Comparison of ENCODE assay signal across 14 cellular contexts in the genomic region with DNA sequence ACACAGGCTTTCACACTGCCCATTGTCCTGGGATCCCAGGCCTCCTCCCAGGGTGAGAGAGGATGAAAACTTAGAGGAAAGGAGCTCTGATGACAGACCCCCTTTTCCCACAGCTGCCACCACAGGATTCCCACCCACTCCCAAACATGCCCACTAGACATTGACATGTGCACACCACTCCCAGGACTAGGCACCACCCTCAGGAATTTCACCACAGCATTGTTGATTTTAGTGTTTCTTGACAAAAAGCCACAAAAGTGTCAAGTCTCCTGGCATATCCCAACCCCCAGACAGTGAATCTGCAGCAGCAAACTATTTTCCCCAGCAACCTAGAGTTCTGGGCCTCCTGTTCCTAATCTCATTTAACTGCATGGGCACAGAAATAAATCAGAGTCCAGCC. TPM values are rescaled to one million over a fixed set of nuclear protein-coding genes. Genes with fewer than 3 reads are reported as not detected.
DNase-seq lines count a peak whose midpoint lies in the region; FAIRE-seq and TF ChIP-seq lines count a peak whose summit lies in the region.
"Had no signal": no experiment of that assay in that cellular context is flagged by ENCODE, and none has a peak within 500 bp of the region (broad histone marks: within the 10 kb centered on the region; RNA-seq: fewer than 3 reads in every experiment).

No MANE protein-coding gene starts in this region.

- no peak for TF ChIP-seq POLR2A in GM12892 (IDR thresholded peaks at IDR 0.05; ENCODE audit: low read depth, low read length)

- no peak overlapping the region for H3K4me3 Mint-ChIP-seq in chondrocyte (ENCODE audit: unreplicated experiment)

- no peak for TF ChIP-seq CTCF in chondrocyte (IDR thresholded peaks at IDR 0.05)

- DNase-seq in A172 (ENCODE audit: low spot score), result peak; percentile 31
- DNase-seq in H4 (ENCODE audit: low spot score), result peak; percentile 7
- no peak for DNase-seq in chondrocyte (ENCODE audit: low spot score)
- peak; percentile 80 for DNase-seq in myocyte (ENCODE audit: low read depth)
- DNase-seq in GM12892 (ENCODE audit: insufficient read length), result no peak
- DNase-seq in SKM-1 treated with dmso at 0.1 percent for 144 hours (lab: John Stamatoyannopoulos, UW; ENCODE audit: unreplicated experiment), result no peak
- no peak for DNase-seq in UCSD-AML1 (lab: John Stamatoyannopoulos, UW; ENCODE audit: unreplicated experiment)
- DNase-seq in HEK293T (ENCODE audit: extremely low spot score), result no peak
- DNase-seq: activated CD8-positive, alpha-beta memory T cell treated with anti-CD3 and anti-CD28 coated beads, Interleukin-2, amount 50 U/mL, for 4 hours; activated naive CD4-positive, alpha-beta T cell treated with anti-CD3 and anti-CD28 coated beads, Interleukin-2, amount 50 U/mL, for 16 hours; Kasumi-1; NCI-H187; NCI-H524 treated with DMSO at 0.1 percent for 48 hours; stomach had no signal

- no peak for FAIRE-seq in GM12892 (lab: Jason Lieb, UNC)

- H3K9me3 Mint-ChIP-seq in chondrocyte (ENCODE audit: low read depth), result no peaks in the 10 kb centered on the region

- CTCF ChIA-PET in HEK293T (lab: Yijun Ruan, JAX), result no interaction called here

- H3K27me3 Mint-ChIP-seq in chondrocyte (ENCODE audit: low read depth), result no peaks in the 10 kb centered on the region

- H3K27ac Mint-ChIP-seq in chondrocyte (ENCODE audit: unreplicated experiment), result peak overlapping the region; percentile 81

- POLR2A ChIA-PET in HEK293T (lab: Yijun Ruan, JAX), result interaction anchor here (1.1 to 2.9 kb wide), 2 partner anchors 10 to 61 kb away, joined by 3 to 9 read pairs; a partner anchor contains a TSS

- no peaks in the 10 kb centered on the region for H3K36me3 Mint-ChIP-seq in chondrocyte (ENCODE audit: low read depth)

- H3K4me1 Mint-ChIP-seq in chondrocyte (ENCODE audit: low read depth), result peaks cover 24% of the 10 kb centered on the region

TF ChIP-seq in HEK293T, 16 proteins besides CTCF, POLR2A, EP300 and RAD21:
- TF ChIP-seq LEF1 (IDR thresholded peaks at IDR 0.05; ENCODE audit: borderline replicate concordance), result no peak
- TF ChIP-seq ZNF384 (IDR thresholded peaks at IDR 0.05), result no peak
- no peak for TF ChIP-seq TARDBP (IDR thresholded peaks at IDR 0.05)
- no peak for TF ChIP-seq SUZ12 (IDR thresholded peaks at IDR 0.05)
- TF ChIP-seq, protein P1, sequence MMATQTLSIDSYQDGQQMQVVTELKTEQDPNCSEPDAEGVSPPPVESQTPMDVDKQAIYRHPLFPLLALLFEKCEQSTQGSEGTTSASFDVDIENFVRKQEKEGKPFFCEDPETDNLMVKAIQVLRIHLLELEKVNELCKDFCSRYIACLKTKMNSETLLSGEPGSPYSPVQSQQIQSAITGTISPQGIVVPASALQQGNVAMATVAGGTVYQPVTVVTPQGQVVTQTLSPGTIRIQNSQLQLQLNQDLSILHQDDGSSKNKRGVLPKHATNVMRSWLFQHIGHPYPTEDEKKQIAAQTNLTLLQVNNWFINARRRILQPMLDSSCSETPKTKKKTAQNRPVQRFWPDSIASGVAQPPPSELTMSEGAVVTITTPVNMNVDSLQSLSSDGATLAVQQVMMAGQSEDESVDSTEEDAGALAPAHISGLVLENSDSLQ (IDR thresholded peaks at IDR 0.05), result no peak
- TF ChIP-seq CTBP1 (IDR thresholded peaks at IDR 0.05; ENCODE audit: borderline replicate concordance), result no peak
- TF ChIP-seq FOXM1 (IDR thresholded peaks at IDR 0.05; ENCODE audit: borderline replicate concordance), result no peak
- no peak for TF ChIP-seq HDGF (IDR thresholded peaks at IDR 0.05; ENCODE audit: borderline replicate concordance)
- TF ChIP-seq L3MBTL2 (conservative IDR thresholded peaks at IDR 0.05), result no peak
- no peak for TF ChIP-seq NFRKB (IDR thresholded peaks at IDR 0.05)
- TF ChIP-seq FOXK2 (IDR thresholded peaks at IDR 0.05), result no peak
- no peak for TF ChIP-seq SP1 (IDR thresholded peaks at IDR 0.05)
- TF ChIP-seq FOXA1 (IDR thresholded peaks at IDR 0.05), result no peak
- no peak for TF ChIP-seq ARNT (IDR thresholded peaks at IDR 0.05)
- no peak for TF ChIP-seq BHLHE40 (IDR thresholded peaks at IDR 0.05; ENCODE audit: borderline replicate concordance)
- no peak for TF ChIP-seq ELF4 (IDR thresholded peaks at IDR 0.05)

RNA-seq across cellular contexts. Expression of a gene that starts 10.1 kb away (rescaled TPM):
- 23.0 and 34.9 TPM in 2 replicates for total RNA-seq in A172 (2014; rRNA removed; shearing (Covaris generic))
- total RNA-seq in H4 (2014; rRNA removed; shearing (Covaris generic)), result 0.70 and 3.1 TPM in 2 replicates
- 5.0 to 10.3 TPM (median 5.2 TPM) in 3 replicates for total RNA-seq in chondrocyte
- 14.3 and 19.0 TPM in 2 replicates for total RNA-seq in myocyte
- 15.0 TPM for polyA plus RNA-seq in myocyte (2012)
- 7.5 TPM for polyA plus RNA-seq in GM12892 (2012; ENCODE audit: missing spikeins)

RNA-seq across cellular contexts. Expression of a gene that starts 49.7 kb away (rescaled TPM):
- total RNA-seq in A172 (2014; rRNA removed; shearing (Covaris generic)), result 10.4 and 10.7 TPM in 2 replicates
- total RNA-seq in H4 (2014; rRNA removed; shearing (Covaris generic)), result 2.0 and 4.1 TPM in 2 replicates
- 7.9 to 12.3 TPM (median 8.6 TPM) in 3 replicates for total RNA-seq in chondrocyte
- total RNA-seq in myocyte, result 16.2 and 19.7 TPM in 2 replicates
- polyA plus RNA-seq in myocyte (2012), result 20.1 TPM
- polyA plus RNA-seq in GM12892 (2012; ENCODE audit: missing spikeins), result 12.1 TPM

Comparison
In these comparisons a context has a peak if more than half of its experiments do, and no peak if none do; other contexts are left out.
1. DNase-seq: peak in A172 (single experiment), H4 (single experiment) and myocyte (single experiment); none in chondrocyte (single experiment), GM12892 (single experiment), SKM-1 treated with dmso at 0.1 percent for 144 hours (single experiment), UCSD-AML1 (single experiment) and HEK293T (single experiment).